In genomic region chr15:65374831-65375401, GRCh38 we compare ENCODE assay signal across 28 cellular contexts. TPM values are rescaled to one million over a fixed set of nuclear protein-coding genes. Genes with fewer than 3 reads are reported as not detected.
DNase-seq lines count a peak whose midpoint lies in the region; ATAC-seq and TF ChIP-seq lines count a peak whose summit lies in the region.
"Had no signal": no experiment of that assay in that cellular context is flagged by ENCODE, and none has a peak within 500 bp of the region (broad histone marks: within the 10 kb centered on the region; RNA-seq: fewer than 3 reads in every experiment).

No MANE protein-coding gene starts in this region.

- WGBS in endodermal cell (ENCODE audit: insufficient coverage in 1 of 2, insufficient read length in 1 of 2), 2 experiments = 78 to 89% methylated on average over 11 to 14 of the region's 14 CpGs

- DNase-seq in Caco-2 = no peak
- DNase-seq in NT2/D1 (ENCODE audit: low read depth, low spot score) = no peak
- DNase-seq in endodermal cell = peak; percentile 55
- DNase-seq in neural crest cell (ENCODE audit: low read depth, low spot score) = no peak
- no peak for DNase-seq in KG1 (lab: John Stamatoyannopoulos, UW)
- no peak for DNase-seq in NK-92 treated with Interleukin-12 subunit alpha and Interleukin-12 subunit beta, amount 100 ng/mL, for 24 hours (lab: John Stamatoyannopoulos, UW)
- DNase-seq: ACHN; activated CD4-positive, alpha-beta memory T cell treated with anti-CD3 and anti-CD28 coated beads for 36 hours; activated naive CD4-positive, alpha-beta T cell treated with anti-CD3 and anti-CD28 coated beads, Interleukin-2, amount 50 U/mL, for 16 hours; activated T-cell treated with anti-CD3 and anti-CD28 coated beads for 4 hours; cortex of kidney; DMS153; H7; left colon; midbrain; NCI-H2029; SHP77 had no signal

- BruUV-seq in Caco-2 (replicated peaks; lab: Mats Ljungman, UMichigan) = no TSS peak

- intact Hi-C loops in Caco-2 (cut with micrococcal nuclease; ENCODE audit: unreplicated experiment) = no loop called here

- H3K36me3 ChIP-seq in Caco-2 (ENCODE audit: control insufficient read depth, insufficient read depth, low read length) (peaks cover 4% of the 10 kb centered on the region), NT2/D1 (ENCODE audit: insufficient read depth, insufficient read length, low read length) (peaks cover 59% of the 10 kb centered on the region), endodermal cell (ENCODE audit: control insufficient read depth, insufficient read depth, low read length) (peaks cover 5% of the 10 kb centered on the region)
- H3K36me3 ChIP-seq: right atrium auricular region, thoracic aorta had no signal

- H3K4me1 ChIP-seq in Caco-2 (peaks cover 31% of the 10 kb centered on the region), NT2/D1 (ENCODE audit: insufficient read depth, insufficient read length) (peaks cover 25% of the 10 kb centered on the region), endodermal cell (ENCODE audit: control insufficient read depth, insufficient read depth, low read length) (peaks cover 8% of the 10 kb centered on the region)

- H3K4me1 Mint-ChIP-seq in Caco-2 (ENCODE audit: low read depth, unreplicated experiment) (peaks cover 23% of the 10 kb centered on the region), endodermal cell (peaks cover 26% of the 10 kb centered on the region), neural crest cell (peaks cover 65% of the 10 kb centered on the region)

- H3K9me3 ChIP-seq in Caco-2 (no peaks in the 10 kb centered on the region), NT2/D1 (ENCODE audit: insufficient read depth, low read length) (no peaks in the 10 kb centered on the region), endodermal cell (ENCODE audit: control insufficient read depth, low read length) (no peaks in the 10 kb centered on the region)
- H3K9me3 ChIP-seq: right atrium auricular region, thoracic aorta had no signal

- ATAC-seq in HG03439 (IDR thresholded peaks at IDR 0.05; ENCODE audit: unreplicated experiment) = no peak
- no peak for ATAC-seq in HG02840 (IDR thresholded peaks at IDR 0.05; ENCODE audit: low FRiP score, unreplicated experiment)
- ATAC-seq: K562; left colon; stimulated activated memory B cell treated with anti-CD40 and anti-IgM and Interleukin-4, amounts not matched to agents 10 μg/mL and 1 μg/mL and 100 μg/mL, for 72 hours; WTC11 had no signal

- H3K9ac ChIP-seq in NT2/D1 (ENCODE audit: insufficient read length, low read depth) = peak overlapping the region; percentile 57
- H3K9ac ChIP-seq in endodermal cell (ENCODE audit: extremely low read depth, low read length, poor library complexity, severe bottlenecking) = no peak overlapping the region

- H3K27me3 Mint-ChIP-seq in Caco-2 (ENCODE audit: insufficient read depth, unreplicated experiment) = no peaks in the 10 kb centered on the region
- peaks cover 29% of the 10 kb centered on the region for H3K27me3 Mint-ChIP-seq in endodermal cell (ENCODE audit: insufficient read depth)
- no peaks in the 10 kb centered on the region for H3K27me3 Mint-ChIP-seq in neural crest cell (ENCODE audit: low read depth)

- H3K36me3 Mint-ChIP-seq in Caco-2 (ENCODE audit: insufficient read depth, unreplicated experiment) (peaks cover 24% of the 10 kb centered on the region), endodermal cell (ENCODE audit: low read depth) (peaks cover 7% of the 10 kb centered on the region), neural crest cell (ENCODE audit: low read depth) (peaks cover 19% of the 10 kb centered on the region)
- H3K36me3 Mint-ChIP-seq: activated CD4-positive, alpha-beta memory T cell treated with anti-CD3 and anti-CD28 coated beads for 36 hours; stimulated activated memory B cell treated with anti-CD40 and anti-IgM and Interleukin-4, amounts not matched to agents 10 μg/mL and 1 μg/mL and 100 μg/mL, for 72 hours had no signal

- CTCF ChIA-PET in Caco-2 (lab: Charles Lee) = no interaction called here

- no peak overlapping the region for H3K4me3 ChIP-seq in Caco-2 (ENCODE audit: low read depth, low read length)
- H3K4me3 ChIP-seq in NT2/D1 (ENCODE audit: insufficient read length, low read depth) = no peak overlapping the region
- no peak overlapping the region for H3K4me3 ChIP-seq in endodermal cell (ENCODE audit: low read length)
- H3K4me3 ChIP-seq: K562, right atrium auricular region, thoracic aorta had no signal

- H3K27ac Mint-ChIP-seq in Caco-2 (ENCODE audit: unreplicated experiment) (peak overlapping the region; percentile 57), endodermal cell (no peak overlapping the region), neural crest cell (ENCODE audit: unreplicated experiment) (no peak overlapping the region)
- H3K27ac Mint-ChIP-seq: activated CD4-positive, alpha-beta memory T cell treated with anti-CD3 and anti-CD28 coated beads for 36 hours; stimulated activated memory B cell treated with anti-CD40 and anti-IgM and Interleukin-4, amounts not matched to agents 10 μg/mL and 1 μg/mL and 100 μg/mL, for 72 hours; T-helper 1 cell treated with Interleukin-12 subunit alpha and Interleukin-12 subunit beta and Interleukin-4 antibody, amounts not matched to agents 30 μg/mL and 1 μg/mL, for 36 hours; WTC11 had no signal

- TF ChIP-seq CTCF in Caco-2 (IDR thresholded peaks at IDR 0.05; ENCODE audit: insufficient read depth in 1 of 2, low read depth in 1 of 2, low read length in 1 of 2, severe bottlenecking in 1 of 2, unreplicated experiment in 1 of 2) (no peak), endodermal cell (conservative IDR thresholded peaks at IDR 0.05) (no peak), neural crest cell (conservative IDR thresholded peaks at IDR 0.05) (no peak)

- H3K4me3 Mint-ChIP-seq in Caco-2 (ENCODE audit: unreplicated experiment) = no peak overlapping the region
- H3K4me3 Mint-ChIP-seq in endodermal cell = no peak overlapping the region
- peak overlapping the region; percentile 95 for H3K4me3 Mint-ChIP-seq in neural crest cell
- H3K4me3 Mint-ChIP-seq: activated CD4-positive, alpha-beta memory T cell treated with anti-CD3 and anti-CD28 coated beads for 36 hours; stimulated activated memory B cell treated with anti-CD40 and anti-IgM and Interleukin-4, amounts not matched to agents 10 μg/mL and 1 μg/mL and 100 μg/mL, for 72 hours; T-helper 1 cell treated with Interleukin-12 subunit alpha and Interleukin-12 subunit beta and Interleukin-4 antibody, amounts not matched to agents 30 μg/mL and 1 μg/mL, for 36 hours had no signal

- H3K27me3 ChIP-seq in Caco-2 (replicated peaks; ENCODE audit: control insufficient read depth, insufficient read depth, low read length) = no peaks in the 10 kb centered on the region
- no peaks in the 10 kb centered on the region for H3K27me3 ChIP-seq in NT2/D1 (ENCODE audit: insufficient read depth, insufficient read length)
- peaks cover 15% of the 10 kb centered on the region for H3K27me3 ChIP-seq in endodermal cell (ENCODE audit: control insufficient read depth, insufficient read depth, low read length, poor library complexity, severe bottlenecking)

- H3K9me3 Mint-ChIP-seq in Caco-2 (ENCODE audit: unreplicated experiment) = no peaks in the 10 kb centered on the region
- H3K9me3 Mint-ChIP-seq in endodermal cell = no peaks in the 10 kb centered on the region
- H3K9me3 Mint-ChIP-seq in neural crest cell = no peaks in the 10 kb centered on the region
- H3K9me3 Mint-ChIP-seq: activated CD4-positive, alpha-beta memory T cell treated with anti-CD3 and anti-CD28 coated beads for 36 hours; stimulated activated memory B cell treated with anti-CD40 and anti-IgM and Interleukin-4, amounts not matched to agents 10 μg/mL and 1 μg/mL and 100 μg/mL, for 72 hours; T-helper 1 cell treated with Interleukin-12 subunit alpha and Interleukin-12 subunit beta and Interleukin-4 antibody, amounts not matched to agents 30 μg/mL and 1 μg/mL, for 36 hours; WTC11 had no signal

- POLR2A ChIA-PET in Caco-2 (lab: Charles Lee) = interaction anchor here (0.9 to 1.6 kb wide), 3 partner anchors 9 to 70 kb away, joined by 3 to 6 read pairs (median 5); partner anchors contain the start of gene RNU5B-1

- H3K27ac ChIP-seq in endodermal cell (ENCODE audit: low read depth, low read length) = no peak overlapping the region
- H3K27ac ChIP-seq: epithelial cell of prostate, HL-60, right atrium auricular region, thoracic aorta had no signal

RNA-seq across cellular contexts. Expression of gene IGDCC3, which starts 2.9 kb away (rescaled TPM):
- 43.5 and 51.2 TPM in 2 replicates for total RNA-seq in Caco-2 (2022)
- total RNA-seq in endodermal cell = 10 to 100 TPM in 1 of 2 donors, 1 to 10 TPM in 1; 7.9 to 13.5 TPM
- 160 TPM for polyA plus RNA-seq in endodermal cell (2013, experiment 1 of 2)
- 139 TPM for polyA plus RNA-seq in endodermal cell (2013, experiment 2 of 2)
- total RNA-seq in neural crest cell = 298 and 300 TPM in 2 replicates
- total RNA-seq: activated CD4-positive, alpha-beta memory T cell treated with anti-CD3 and anti-CD28 coated beads for 36 hours; K562; NCI-H460; right atrium auricular region; thoracic aorta had no signal
- polyA plus RNA-seq: K562 had no signal

RNA-seq across cellular contexts. Expression of gene IGDCC4, which starts 47.8 kb away (rescaled TPM):
- total RNA-seq in Caco-2 (2022) = 3.7 and 4.5 TPM in 2 replicates
- 10 to 100 TPM; 23.0 to 23.5 TPM for total RNA-seq in endodermal cell
- polyA plus RNA-seq in endodermal cell (2013, experiment 1 of 2) = 27.9 TPM
- polyA plus RNA-seq in endodermal cell (2013, experiment 2 of 2) = 27.0 TPM
- total RNA-seq in neural crest cell = 19.8 and 19.9 TPM in 2 replicates
